ENCODE assay signal across 9 cellular contexts in the genomic region with DNA sequence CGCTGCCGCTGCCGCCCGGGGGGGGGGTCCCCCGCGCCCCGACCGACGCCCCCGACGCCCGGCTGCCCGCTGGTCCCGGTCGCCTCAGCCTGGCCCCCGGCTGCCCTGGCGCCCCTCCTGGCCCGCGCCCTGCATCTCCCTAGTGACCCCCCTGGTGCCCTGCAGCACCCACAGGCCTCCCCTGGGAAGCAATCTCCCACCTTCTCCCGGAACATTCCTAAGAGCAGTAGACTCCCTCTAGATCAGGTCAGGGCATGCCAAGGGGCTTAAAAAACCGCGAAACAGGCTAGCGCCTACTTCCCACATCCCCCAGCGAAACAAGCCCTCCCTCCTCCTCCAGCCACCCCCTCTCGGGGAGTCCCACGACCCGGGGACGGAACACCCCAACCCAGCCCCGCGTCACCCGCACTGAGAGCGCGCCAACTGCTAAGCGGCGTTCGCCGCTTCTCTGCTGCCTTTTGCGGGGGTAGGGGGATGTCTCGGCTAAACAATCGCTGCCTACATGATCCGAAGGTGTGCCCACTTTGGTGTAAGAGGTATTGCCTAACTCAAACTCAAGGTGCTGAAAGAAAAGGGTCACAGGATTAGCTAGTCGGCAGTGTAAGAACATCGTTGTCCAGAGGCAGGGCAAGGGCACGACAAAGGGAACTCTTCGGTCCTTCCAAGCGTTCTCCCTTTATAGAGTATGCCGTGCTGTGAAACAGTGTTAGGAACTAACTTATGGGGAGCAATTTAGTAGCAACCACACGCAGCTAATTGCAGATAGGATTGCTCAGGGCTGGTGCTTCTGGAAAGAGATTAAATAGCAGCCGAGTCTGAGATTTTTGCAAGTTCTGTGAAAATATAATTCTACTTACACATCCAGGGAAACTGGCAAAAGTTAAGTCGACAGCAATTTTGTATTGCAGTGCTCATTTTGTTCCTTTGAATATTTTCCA. TPM values are rescaled to one million over a fixed set of nuclear protein-coding genes. Genes with fewer than 3 reads are reported as not detected.
A peak's percentile ranks its signal among the peaks of the same experiment; 100 is the strongest.
DNase-seq lines count a peak whose midpoint lies in the region; ATAC-seq, FAIRE-seq and TF ChIP-seq lines count a peak whose summit lies in the region.
"Had no signal": no experiment of that assay in that cellular context is flagged by ENCODE, and none has a peak within 500 bp of the region (broad histone marks: within the 10 kb centered on the region; RNA-seq: fewer than 3 reads in every experiment).

No MANE protein-coding gene starts in this region.

- H3K9me2 ChIP-seq in GM23248 (ENCODE audit: insufficient read depth), result no peaks in the 10 kb centered on the region

- H2AFZ ChIP-seq in GM23248 (peak overlapping the region; percentile 69), H1 (ENCODE audit: low read length) (peak overlapping the region; percentile 29)

- H3K4me3 ChIP-seq in GM23248 (peak overlapping the region; percentile 80), H1 (ENCODE audit: extremely low read depth in 1 of 4, insufficient read depth in 2 of 4, low read depth in 3 of 4, low read length in 4 of 4) (peak overlapping the region; percentile 51 to 80 (median 70)), mucosa of rectum (ENCODE audit: low read length in 2 of 2) (peak overlapping the region; percentile 75 to 83), tibial nerve (peak overlapping the region; percentile 56 to 82 (median 70))

- no peak overlapping the region for H3K23ac ChIP-seq in H1 (ENCODE audit: insufficient read length)

- H2AK5ac ChIP-seq in H1 (ENCODE audit: low read depth, low read length), result no peak overlapping the region

- intact Hi-C loops in activated B cell treated with CpG ODN at 0.5 μM for 24 hours (cut with micrococcal nuclease), result no loop called here

- no peaks in the 10 kb centered on the region for H3K9me3 ChIP-seq in GM23248 (ENCODE audit: low read depth)
- no peaks in the 10 kb centered on the region for H3K9me3 ChIP-seq in H1 (ENCODE audit: insufficient read depth in 2 of 2, low read depth in 1 of 2, low read length in 1 of 2)
- no peaks in the 10 kb centered on the region for H3K9me3 ChIP-seq in mucosa of rectum (ENCODE audit: control insufficient read depth in 2 of 2, low read length in 2 of 2)
- H3K9me3 ChIP-seq in tibial nerve, result no peaks in the 10 kb centered on the region

- H3K27me3 ChIP-seq in GM23248 (replicated peaks; ENCODE audit: insufficient read depth) (peaks cover 24% of the 10 kb centered on the region), H1 (replicated peaks in 1 of 4; ENCODE audit: control insufficient read depth in 3 of 4, extremely low read depth in 1 of 4, insufficient read depth in 3 of 4, low read length in 3 of 4) (peaks cover 17 to 55% (median 36%) of the 10 kb centered on the region in 4 experiments), mucosa of rectum (ENCODE audit: control insufficient read depth in 2 of 2, insufficient read depth in 2 of 2, low read length in 2 of 2) (peaks cover 0 to 4% of the 10 kb centered on the region in 2 donors), tibial nerve (no peaks in the 10 kb centered on the region)

- no peak overlapping the region for H2BK5ac ChIP-seq in H1 (ENCODE audit: low read depth, low read length)

- no peak for TF ChIP-seq RAD21 in H1 (IDR thresholded peaks at IDR 0.05 in 1 of 2, conservative IDR thresholded peaks at IDR 0.05 in 1 of 2; ENCODE audit: low read depth in 2 of 2, low read length in 2 of 2)

- H3K9ac ChIP-seq in GM23248 (peak overlapping the region; percentile 88), H1 (replicated peaks in 1 of 4; ENCODE audit: extremely low read depth in 1 of 4, low read depth in 3 of 4, low read length in 3 of 4) (no peak overlapping the region), mucosa of rectum (ENCODE audit: low read depth in 1 of 2, low read length in 2 of 2) (peak overlapping the region; percentile 62 to 63)

- WGBS in GM23248 (ENCODE audit: low coverage in 1 of 2, low lambda C conversion rate in 2 of 2, missing lambda C conversion rate in 2 of 2), 2 experiments, result 6 to 8% methylated on average over 26 to 31 of the region's 50 CpGs
- 8% methylated on average over 41 of the region's 50 CpGs; no CpG with 5 or more reads in 1 of the 2 experiments for WGBS in H1 (ENCODE audit: extremely low coverage in 1 of 2, insufficient coverage in 1 of 2, insufficient read length in 1 of 2, insufficient replicate concordance in 2 of 2, low coverage in 1 of 2, low lambda C conversion rate in 2 of 2, missing lambda C conversion rate in 1 of 2), 2 experiments
- 2% methylated on average over 34 to 47 of the region's 50 CpGs for whole genome bisulfite sequencing in tibial nerve, 2 donors

- H2BK20ac ChIP-seq in H1 (ENCODE audit: low read length), result no peak overlapping the region; the same call in 1 of the 2 replicates

- peaks cover 52% of the 10 kb centered on the region for H3K27me3 Mint-ChIP-seq in activated B cell treated with CpG ODN at 0.5 μM for 24 hours

- peak overlapping the region; percentile 68 for H3K4me2 ChIP-seq in GM23248 (ENCODE audit: unreplicated experiment)
- peak overlapping the region; percentile 79 to 97 for H3K4me2 ChIP-seq in H1 (ENCODE audit: insufficient read depth in 1 of 2, low read depth in 2 of 2, low read length in 2 of 2)

- H4K8ac ChIP-seq in H1 (ENCODE audit: extremely low read depth, insufficient read depth, low read length), result no peak overlapping the region

- H3K9me3 Mint-ChIP-seq in activated B cell treated with CpG ODN at 0.5 μM for 24 hours, result no peaks in the 10 kb centered on the region

- TF ChIP-seq CTCF in activated B cell treated with CpG ODN at 0.5 μM for 24 hours (IDR thresholded peaks at IDR 0.05) (no peak), H1 (IDR thresholded peaks at IDR 0.05; ENCODE audit: control extremely low read depth in 1 of 3, insufficient read depth in 1 of 3, low read depth in 1 of 3, low read length in 3 of 3) (no peak), tibial nerve (IDR thresholded peaks at IDR 0.05) (no peak)

- H3K4me3 Mint-ChIP-seq in activated B cell treated with CpG ODN at 0.5 μM for 24 hours, result peak overlapping the region; percentile 85

- H2BK120ac ChIP-seq in H1 (replicated peaks; ENCODE audit: low read depth, low read length), result no peak overlapping the region

- no peak overlapping the region for H3K56ac ChIP-seq in H1 (replicated peaks; ENCODE audit: insufficient read length, low read depth, low read length)

- H2BK12ac ChIP-seq in H1 (ENCODE audit: low read depth, low read length), result peak overlapping the region; percentile 31; the same call in 1 of the 2 replicates

- H3K4ac ChIP-seq in H1 (replicated peaks; ENCODE audit: insufficient read length, low read depth, low read length), result no peak overlapping the region

- in situ Hi-C loops in GM23248 (cut with MboI), result no loop called here

- H4K5ac ChIP-seq in H1 (ENCODE audit: insufficient read length, low read depth, low read length), result no peak overlapping the region

- no peaks in the 10 kb centered on the region for H3K36me3 Mint-ChIP-seq in activated B cell treated with CpG ODN at 0.5 μM for 24 hours (ENCODE audit: low read depth)

- H3K27ac ChIP-seq in GM23248 (peak overlapping the region; percentile 8; the same call in 1 of the 2 replicates), H1 (ENCODE audit: low read depth, low read length) (no peak overlapping the region), mucosa of rectum (ENCODE audit: low read depth in 2 of 2, low read length in 2 of 2) (peak overlapping the region; percentile 40 to 50), tibial nerve (peak overlapping the region; percentile 66 to 91 (median 70))

- peaks cover 18% of the 10 kb centered on the region; the same call in 1 of the 2 replicates for H3K23me2 ChIP-seq in H1 (ENCODE audit: low read depth, low read length)

- H3K79me2 ChIP-seq in GM23248 (ENCODE audit: insufficient read depth) (no peaks in the 10 kb centered on the region; the same call in 1 of the 2 replicates), H1 (ENCODE audit: control insufficient read depth in 1 of 2, insufficient read depth in 2 of 2, low read length in 2 of 2) (no peaks in the 10 kb centered on the region)

- no peak overlapping the region for H3K27ac Mint-ChIP-seq in activated B cell treated with CpG ODN at 0.5 μM for 24 hours

- H4K20me1 ChIP-seq in GM23248 (ENCODE audit: insufficient read depth), result no peaks in the 10 kb centered on the region
- H4K20me1 ChIP-seq in H1 (replicated peaks in 1 of 2; ENCODE audit: control insufficient read depth in 1 of 2, insufficient read depth in 2 of 2, low read length in 2 of 2), result no peaks in the 10 kb centered on the region

- no peak for TF ChIP-seq POLR2A in H1 (IDR thresholded peaks at IDR 0.05; ENCODE audit: control extremely low read depth in 1 of 2, low read depth in 2 of 2, low read length in 2 of 2)
- TF ChIP-seq POLR2A in tibial nerve (IDR thresholded peaks at IDR 0.05), result peak in 1 of 2 donors; percentile 23

- no peak for FAIRE-seq in H1 (lab: Jason Lieb, UNC)
- FAIRE-seq: GM18507 had no signal

- POLR2A ChIA-PET in activated B cell treated with CpG ODN at 0.5 μM for 24 hours (lab: Charles Lee) (no interaction called here), H1 (lab: Charles Lee; ENCODE audit: partially characterized antibody) (interaction anchor here (1.0 kb wide), 1 partner anchor 57 kb away, joined by 3 read pairs; no protein-coding TSS in a partner anchor)

- H3F3A ChIP-seq in GM23248 (ENCODE audit: insufficient read depth), result peaks cover 2% of the 10 kb centered on the region; the same call in 1 of the 2 replicates

- H2BK15ac ChIP-seq in H1 (ENCODE audit: low read length), result no peak overlapping the region

- no peak overlapping the region for H4K91ac ChIP-seq in H1 (replicated peaks; ENCODE audit: insufficient read length, low read length)

- H3K14ac ChIP-seq in H1 (ENCODE audit: insufficient read length), result no peak overlapping the region

- H3K79me1 ChIP-seq in H1 (ENCODE audit: low read depth, low read length), result no peaks in the 10 kb centered on the region

- CTCF ChIA-PET in activated B cell treated with CpG ODN at 0.5 μM for 24 hours (lab: Charles Lee) (no interaction called here), H1 (lab: Charles Lee; ENCODE audit: partially characterized antibody) (interaction anchor here (0.8 to 1.2 kb wide), 2 partner anchors 25 to 32 kb away, joined by 3 read pairs; no protein-coding TSS in a partner anchor)

- peaks cover 14% of the 10 kb centered on the region for H3K4me1 Mint-ChIP-seq in activated B cell treated with CpG ODN at 0.5 μM for 24 hours

- H3K36me3 ChIP-seq in GM23248 (ENCODE audit: low read depth), result no peaks in the 10 kb centered on the region; the same call in 1 of the 2 replicates
- H3K36me3 ChIP-seq in H1 (ENCODE audit: control insufficient read depth in 2 of 4, insufficient read depth in 4 of 4, low read length in 3 of 4), result no peaks in the 10 kb centered on the region
- H3K36me3 ChIP-seq in mucosa of rectum (ENCODE audit: control insufficient read depth in 2 of 2, insufficient read depth in 2 of 2, low read length in 2 of 2), result no peaks in the 10 kb centered on the region
- H3K36me3 ChIP-seq in tibial nerve, result no peaks in the 10 kb centered on the region

- peak overlapping the region; percentile 19; the same call in 1 of the 2 replicates for H3K18ac ChIP-seq in H1 (ENCODE audit: extremely low read depth, low read length)

- DNase-seq in 8988T (peak; percentile 20), GM23248 (peak; percentile 56), activated B cell treated with CpG ODN at 0.5 μM for 24 hours (peak; percentile 26), H1 (ENCODE audit: low read depth in 1 of 2, low spot score in 2 of 2) (peak in 1 of 2 experiments; percentile 77), tibial nerve (ENCODE audit: low spot score in 2 of 2) (peak in 1 of 2 donors; percentile 44), NCI-H2029 treated with DMSO at 0.1 percent for 48 hours (lab: John Stamatoyannopoulos, UW) (no peak)

- H3K4me1 ChIP-seq in GM23248 (ENCODE audit: insufficient read depth), result peaks cover 13% of the 10 kb centered on the region
- peaks cover 0 to 5% (median 3%) of the 10 kb centered on the region in 4 experiments; a peak in 6 of 7 replicates for H3K4me1 ChIP-seq in H1 (replicated peaks in 1 of 4; ENCODE audit: control insufficient read depth in 3 of 4, insufficient read depth in 4 of 4, low read length in 3 of 4)
- peaks cover 10 to 12% of the 10 kb centered on the region in 2 donors for H3K4me1 ChIP-seq in mucosa of rectum (ENCODE audit: control insufficient read depth in 2 of 2, insufficient read depth in 2 of 2, low read length in 2 of 2)
- peaks cover 0 to 41% (median 8%) of the 10 kb centered on the region in 4 donors for H3K4me1 ChIP-seq in tibial nerve

- no peak for ATAC-seq in activated B cell treated with CpG ODN at 0.5 μM for 24 hours (ENCODE audit: low read depth)
- ATAC-seq in GM18909 (IDR thresholded peaks at IDR 0.05; ENCODE audit: poor library complexity, unreplicated experiment), result no peak

- TF ChIP-seq EP300 in H1 (IDR thresholded peaks at IDR 0.05; ENCODE audit: borderline replicate concordance in 1 of 2, low read depth in 2 of 2, low read length in 2 of 2) (no peak), tibial nerve (IDR thresholded peaks at IDR 0.05) (peak in 1 of 2 donors; percentile 30)

RNA-seq across cellular contexts. Expression of gene NTN4, which starts 0.6 kb away (rescaled TPM):
- 63.7 and 76.6 TPM in 2 replicates for total RNA-seq in GM23248 (2014; rRNA removed; shearing (Covaris generic))
- polyA plus RNA-seq in GM23248 (2016; fragmentation: Nextera tagmentation; extraction: Ambion mirVana) (35.2 and 36.9 TPM in 2 replicates), H1 (2011; rRNA removed) (0.74 and 0.86 TPM in 2 replicates)
- total RNA-seq in activated B cell treated with CpG ODN at 0.5 μM for 24 hours (0.20 and 1.1 TPM in 2 replicates), tibial nerve (10 to 100 TPM; 30.8 to 50.6 (median 32.2) TPM)
- 1.3 and 1.7 TPM in 2 replicates for total RNA-seq in H1 (2021; fragmentation: NEBNext Ultra II Directional; extraction: Animal tissue kit (Norgen Biotek cat#: 25700))
- polyA plus RNA-seq in H1 (2011; cell fraction: cytosol; rRNA removed), result 1.0 TPM
- polyA plus RNA-seq in H1 (2011; cell fraction: nucleus; rRNA removed), result 3.0 TPM
- 0.78 to 1.4 TPM (median 1.0 TPM) in 4 replicates for polyA plus RNA-seq in H1 (2012, experiment 1 of 2)
- not detected for polyA plus RNA-seq in H1 (2012, experiment 2 of 2)
- 0.71 TPM for polyA plus RNA-seq in H1 (2013, experiment 1 of 2)
- 0.87 TPM for polyA plus RNA-seq in H1 (2013, experiment 2 of 2)
- polyA minus RNA-seq in H1 (2011; rRNA and poly(A)+ RNA removed), result 4.3 and 7.6 TPM in 2 replicates
- 2.1 TPM for polyA minus RNA-seq in H1 (2011; cell fraction: cytosol; rRNA and poly(A)+ RNA removed)
- polyA minus RNA-seq in H1 (2011; cell fraction: nucleus; rRNA and poly(A)+ RNA removed), result 4.3 TPM

Comparison
In these comparisons a context has a peak if more than half of its experiments do, and no peak if none do; other contexts are left out.
1. H3K9ac ChIP-seq: peak in GM23248 (single experiment) and mucosa of rectum (2 of 2); none in H1 (0 of 4).
2. RNA of gene NTN4, which starts 0.6 kb away (total RNA-seq): 63.7 to 76.6 TPM in GM23248 and 30.8 to 50.6 TPM in tibial nerve; 1.3 to 1.7 TPM in H1 and 0.20 to 1.1 TPM in activated B cell treated with CpG ODN at 0.5 μM for 24 hours; every median in the first group is over 10 times any median in the second.
3. Peak in every context shown above with its lines, with median percentiles within 50 percentile points of each other: H3K4me3 ChIP-seq.